In genomic region chr7:19079066-19079465, GRCh38 we compare ENCODE assay signal across 15 cellular contexts. TPM values are rescaled to one million over a fixed set of nuclear protein-coding genes. Genes with fewer than 3 reads are reported as not detected.
DNase-seq lines count a peak whose midpoint lies in the region; ATAC-seq and TF ChIP-seq lines count a peak whose summit lies in the region.
"Had no signal": no experiment of that assay in that cellular context is flagged by ENCODE, and none has a peak within 500 bp of the region (broad histone marks: within the 10 kb centered on the region; RNA-seq: fewer than 3 reads in every experiment).

No MANE protein-coding gene starts in this region.

- peaks cover 11% of the 10 kb centered on the region for H3K36me3 Mint-ChIP-seq in chondrocyte (ENCODE audit: low read depth)
- H3K36me3 Mint-ChIP-seq in neural crest cell (ENCODE audit: low read depth) = peaks cover 3% of the 10 kb centered on the region
- H3K36me3 Mint-ChIP-seq in immature natural killer cell = no peaks in the 10 kb centered on the region
- H3K36me3 Mint-ChIP-seq in CD8-positive, alpha-beta memory T cell = no peaks in the 10 kb centered on the region
- H3K36me3 Mint-ChIP-seq: stimulated activated effector memory CD8-positive, alpha-beta T cell treated with anti-CD3 and anti-CD28 coated beads, Interleukin-12 subunit alpha, Interleukin-12 subunit beta, amount 100 ng/mL, for 72 hours had no signal

- H3K4me3 ChIP-seq in CD8-positive, alpha-beta memory T cell (ENCODE audit: low read length) = no peak overlapping the region
- H3K4me3 ChIP-seq: lung, MG63, pancreas had no signal

- DNase-seq in EH (ENCODE audit: low read depth) (peak; percentile 76), OCI-M1 (lab: John Stamatoyannopoulos, UW) (peak; percentile 8), chondrocyte (ENCODE audit: low spot score) (no peak), neural crest cell (ENCODE audit: low read depth, low spot score) (no peak), immature natural killer cell (no peak), SKM-1 (lab: John Stamatoyannopoulos, UW; ENCODE audit: unreplicated experiment) (no peak)
- no peak for DNase-seq in CD8-positive, alpha-beta memory T cell
- DNase-seq: activated CD8-positive, alpha-beta memory T cell treated with anti-CD3 and anti-CD28 coated beads, Interleukin-2, amount 50 U/mL, for 48 hours; effector memory CD8-positive, alpha-beta T cell; hippocampal formation; MG63; pancreas had no signal

- H3K27me3 Mint-ChIP-seq in chondrocyte (ENCODE audit: low read depth) = no peaks in the 10 kb centered on the region
- H3K27me3 Mint-ChIP-seq in neural crest cell (ENCODE audit: low read depth) = no peaks in the 10 kb centered on the region
- peaks cover 0 to 6% (median 0%) of the 10 kb centered on the region in 3 donors for H3K27me3 Mint-ChIP-seq in immature natural killer cell (ENCODE audit: low read depth in 3 of 3)
- no peaks in the 10 kb centered on the region for H3K27me3 Mint-ChIP-seq in CD8-positive, alpha-beta memory T cell
- H3K27me3 Mint-ChIP-seq: effector memory CD8-positive, alpha-beta T cell had no signal

- H3K9me3 ChIP-seq in CD8-positive, alpha-beta memory T cell (ENCODE audit: low read length) = no peaks in the 10 kb centered on the region
- H3K9me3 ChIP-seq: pancreas had no signal

- POLR2A ChIA-PET in CD8-positive, alpha-beta memory T cell (lab: Charles Lee) = no interaction called here

- no peaks in the 10 kb centered on the region for H3K4me1 ChIP-seq in CD8-positive, alpha-beta memory T cell (ENCODE audit: insufficient read depth, low read length)
- H3K4me1 ChIP-seq: pancreas had no signal

- peaks cover 16% of the 10 kb centered on the region for H3K4me1 Mint-ChIP-seq in chondrocyte (ENCODE audit: low read depth)
- H3K4me1 Mint-ChIP-seq in neural crest cell = peaks cover 5% of the 10 kb centered on the region
- H3K4me1 Mint-ChIP-seq in immature natural killer cell = no peaks in the 10 kb centered on the region
- no peaks in the 10 kb centered on the region for H3K4me1 Mint-ChIP-seq in CD8-positive, alpha-beta memory T cell
- H3K4me1 Mint-ChIP-seq: stimulated activated effector memory CD8-positive, alpha-beta T cell treated with anti-CD3 and anti-CD28 coated beads, Interleukin-12 subunit alpha, Interleukin-12 subunit beta, amount 100 ng/mL, for 72 hours had no signal

- TF ChIP-seq CTCF in chondrocyte (IDR thresholded peaks at IDR 0.05) = no peak
- TF ChIP-seq CTCF in neural crest cell (conservative IDR thresholded peaks at IDR 0.05) = no peak

- CTCF ChIA-PET in CD8-positive, alpha-beta memory T cell (lab: Charles Lee) = no interaction called here

- H3K9me3 Mint-ChIP-seq in chondrocyte (ENCODE audit: low read depth) (peaks cover 21% of the 10 kb centered on the region), neural crest cell (peaks cover 7% of the 10 kb centered on the region), immature natural killer cell (peaks cover 0 to 16% (median 0%) of the 10 kb centered on the region in 6 donors)
- peaks cover 0 to 20% (median 5%) of the 10 kb centered on the region in 5 donors for H3K9me3 Mint-ChIP-seq in CD8-positive, alpha-beta memory T cell

- no peak overlapping the region for H3K27ac ChIP-seq in CD8-positive, alpha-beta memory T cell (ENCODE audit: low read depth, low read length)
- H3K27ac ChIP-seq: pancreas had no signal

- no peaks in the 10 kb centered on the region for H3K27me3 ChIP-seq in CD8-positive, alpha-beta memory T cell (ENCODE audit: insufficient read depth, low read length, poor library complexity, severe bottlenecking)
- H3K27me3 ChIP-seq: MG63, pancreas had no signal

- H3K4me3 Mint-ChIP-seq in chondrocyte (ENCODE audit: unreplicated experiment) = no peak overlapping the region
- no peak overlapping the region for H3K4me3 Mint-ChIP-seq in neural crest cell
- no peak overlapping the region for H3K4me3 Mint-ChIP-seq in immature natural killer cell
- H3K4me3 Mint-ChIP-seq in CD8-positive, alpha-beta memory T cell = no peak overlapping the region
- H3K4me3 Mint-ChIP-seq: effector memory CD8-positive, alpha-beta T cell; stimulated activated effector memory CD8-positive, alpha-beta T cell treated with anti-CD3 and anti-CD28 coated beads, Interleukin-12 subunit alpha, Interleukin-12 subunit beta, amount 100 ng/mL, for 72 hours had no signal

- H3K27ac Mint-ChIP-seq in chondrocyte (ENCODE audit: unreplicated experiment) (peak overlapping the region; percentile 62), neural crest cell (ENCODE audit: unreplicated experiment) (peak overlapping the region; percentile 10), immature natural killer cell (no peak overlapping the region)
- H3K27ac Mint-ChIP-seq in CD8-positive, alpha-beta memory T cell = no peak overlapping the region
- H3K27ac Mint-ChIP-seq: effector memory CD8-positive, alpha-beta T cell; stimulated activated effector memory CD8-positive, alpha-beta T cell treated with anti-CD3 and anti-CD28 coated beads, Interleukin-12 subunit alpha, Interleukin-12 subunit beta, amount 100 ng/mL, for 72 hours had no signal

- ATAC-seq in HG03439 (IDR thresholded peaks at IDR 0.05; ENCODE audit: unreplicated experiment) = no peak
- ATAC-seq: effector memory CD8-positive, alpha-beta T cell; pancreas; stimulated activated effector memory CD8-positive, alpha-beta T cell treated with anti-CD3 and anti-CD28 coated beads, Interleukin-12 subunit alpha, Interleukin-12 subunit beta, amount 100 ng/mL, for 72 hours had no signal

- H3K36me3 ChIP-seq in CD8-positive, alpha-beta memory T cell (ENCODE audit: insufficient read depth, low read length) = no peaks in the 10 kb centered on the region
- H3K36me3 ChIP-seq: MG63, pancreas had no signal

RNA-seq across cellular contexts. Expression of gene TWIST1, which starts 38.4 kb away (rescaled TPM):
- total RNA-seq in chondrocyte (26.5 to 31.8 TPM (median 26.9 TPM) in 3 replicates), neural crest cell (6.7 and 8.1 TPM in 2 replicates)
- not detected for polyA plus RNA-seq in immature natural killer cell
- under 1 TPM in 1 of 2 experiments, not detected in 1; 0.18 TPM for total RNA-seq in CD8-positive, alpha-beta memory T cell
- polyA plus RNA-seq in CD8-positive, alpha-beta memory T cell = not detected

Comparison
In these comparisons a context has a peak if more than half of its experiments do, and no peak if none do; other contexts are left out.
1. DNase-seq: peak in EH (single experiment) and OCI-M1 (single experiment); none in chondrocyte (single experiment), neural crest cell (single experiment), immature natural killer cell (0 of 3), CD8-positive, alpha-beta memory T cell (0 of 5) and SKM-1 (single experiment).
2. H3K27ac Mint-ChIP-seq: peak in chondrocyte (single experiment) and neural crest cell (single experiment); none in immature natural killer cell (0 of 6) and CD8-positive, alpha-beta memory T cell (0 of 8).